8 cellular contexts compared by ENCODE assay signal in genomic region chr5:134005415-134006118, GRCh38. TPM values are rescaled to one million over a fixed set of nuclear protein-coding genes. Genes with fewer than 3 reads are reported as not detected.
A peak's percentile ranks its signal among the peaks of the same experiment; 100 is the strongest.
DNase-seq lines count a peak whose midpoint lies in the region; ATAC-seq and TF ChIP-seq lines count a peak whose summit lies in the region.

No MANE protein-coding gene starts in this region.

- DNase-seq in GM10248 (ENCODE audit: extremely low spot score) (peak; percentile 63), caudate nucleus (lab: John Stamatoyannopoulos, UW) (peak in 9 of 61 donors; percentile 19 to 69 (median 49)), right lobe of liver (peak; percentile 54 to 63 (median 57)), thyroid gland (peak; percentile 47 to 51), HCEC 1CT (no peak), cerebellar nuclear complex (lab: John Stamatoyannopoulos, UW) (no peak)

- CTCF ChIA-PET in GM10248 (lab: Yijun Ruan, JAX) = interaction anchor here (0.7 to 1.9 kb wide), 8 partner anchors 9 to 140 kb away, joined by 3 to 10 read pairs (median 4); no protein-coding TSS in a partner anchor

- no peak for TF ChIP-seq CTCF in GM10248 (IDR thresholded peaks at IDR 0.05; ENCODE audit: control extremely low read depth, extremely low read depth, low read depth, missing control alignments)
- no peak for TF ChIP-seq CTCF in right lobe of liver (IDR thresholded peaks at IDR 0.05)
- TF ChIP-seq CTCF in thyroid gland (IDR thresholded peaks at IDR 0.05) = no peak

- POLR2A ChIA-PET in GM10248 (lab: Yijun Ruan, JAX) = interaction anchor here (0.6 kb wide), 1 partner anchor 656 kb away, joined by 4 read pairs; no protein-coding TSS in a partner anchor

- H3K27ac ChIP-seq in KOPT-K1 (ENCODE audit: low read depth, low read length, poor library complexity, severe bottlenecking) = peak overlapping the region; percentile 97
- peak overlapping the region; percentile 97 for H3K27ac ChIP-seq in caudate nucleus (ENCODE audit: low read depth, low read length)
- H3K27ac ChIP-seq in right lobe of liver = peak overlapping the region; percentile 97 to 98 (median 97)
- H3K27ac ChIP-seq in thyroid gland = peak overlapping the region; percentile 99

- ATAC-seq in right lobe of liver (peak; percentile 13 to 47 (median 26)), GM18498 (IDR thresholded peaks at IDR 0.05; ENCODE audit: unreplicated experiment) (no peak)

- H3K27me3 ChIP-seq in right lobe of liver (no peaks in the 10 kb centered on the region), thyroid gland (no peaks in the 10 kb centered on the region)

- H3K9me3 ChIP-seq in KOPT-K1 (ENCODE audit: insufficient read depth, low read length, poor library complexity, severe bottlenecking) (no peaks in the 10 kb centered on the region), right lobe of liver (no peaks in the 10 kb centered on the region), thyroid gland (no peaks in the 10 kb centered on the region)

- intact Hi-C loops in right lobe of liver (cut with DNase I) = no loop called here
- intact Hi-C loops in thyroid gland (cut with DNase I) = no loop called here

- H3K36me3 ChIP-seq in KOPT-K1 (ENCODE audit: insufficient read depth, low read length) (peaks cover 25% of the 10 kb centered on the region), right lobe of liver (no peaks in the 10 kb centered on the region), thyroid gland (no peaks in the 10 kb centered on the region)

- no peak for TF ChIP-seq POLR2A in right lobe of liver (IDR thresholded peaks at IDR 0.05)
- no peak for TF ChIP-seq POLR2A in thyroid gland (IDR thresholded peaks at IDR 0.05)

- 21% methylated on average over 22 of the region's 41 CpGs for WGBS in right lobe of liver (ENCODE audit: insufficient coverage, low coverage, low lambda C conversion rate, missing lambda C conversion rate)
- 19 to 20% methylated on average over 29 to 40 of the region's 41 CpGs for WGBS in thyroid gland, 2 donors

- H3K4me3 ChIP-seq in right lobe of liver = peak overlapping the region; percentile 83 to 95 (median 89)
- H3K4me3 ChIP-seq in thyroid gland (replicated peaks in 1 of 3) = peak overlapping the region; percentile 42 to 85 (median 83)

- H3K4me1 ChIP-seq in right lobe of liver (peaks cover 0 to 36% (median 18%) of the 10 kb centered on the region in 4 donors), thyroid gland (peaks cover 28 to 30% of the 10 kb centered on the region in 2 donors)

RNA-seq across cellular contexts. Expression of gene VDAC1, which starts 0.8 kb away (rescaled TPM):
- 100 to 1,000 TPM; 101 to 209 (median 128) TPM for total RNA-seq in right lobe of liver
- total RNA-seq in thyroid gland = 100 to 1,000 TPM; 122 to 166 (median 136) TPM

RNA-seq across cellular contexts. Expression of gene C5orf15, which starts 37.1 kb away (rescaled TPM):
- total RNA-seq in right lobe of liver (10 to 100 TPM; 15.0 to 37.5 (median 24.4) TPM), thyroid gland (10 to 100 TPM; 53.7 to 76.3 (median 71.4) TPM)

Comparison
In these comparisons a context has a peak if more than half of its experiments do, and no peak if none do; other contexts are left out.
1. DNase-seq: peak in GM10248 (single experiment), right lobe of liver (3 of 3) and thyroid gland (2 of 2); none in HCEC 1CT (single experiment) and cerebellar nuclear complex (0 of 2).
2. Peak in every context shown above with its lines, with median percentiles within 50 percentile points of each other: H3K27ac ChIP-seq.